Comparison of ENCODE assay signal across 1 cellular context in genomic region chr12:76142305-76142704, GRCh38.
TF ChIP-seq lines count a peak whose summit lies in the region.

No MANE protein-coding gene starts in this region.

TF ChIP-seq in H1, 55 proteins besides CTCF, POLR2A, EP300 and RAD21:
- no peak for TF ChIP-seq KDM1A (IDR thresholded peaks at IDR 0.05; ENCODE audit: borderline replicate concordance, low read length)
- TF ChIP-seq SP1 (IDR thresholded peaks at IDR 0.05; ENCODE audit: low read depth, low read length), result no peak
- TF ChIP-seq HDAC2 (IDR thresholded peaks at IDR 0.05; ENCODE audit: borderline replicate concordance in 1 of 2, low read depth in 2 of 2, low read length in 2 of 2), result no peak
- TF ChIP-seq CHD2 (IDR thresholded peaks at IDR 0.05; ENCODE audit: low read length), result no peak
- no peak for TF ChIP-seq BRCA1 (IDR thresholded peaks at IDR 0.05; ENCODE audit: low read depth, low read length)
- no peak for TF ChIP-seq FOSL1 (IDR thresholded peaks at IDR 0.05; ENCODE audit: insufficient read depth, low read depth, low read length)
- TF ChIP-seq HDAC6 (IDR thresholded peaks at IDR 0.05; ENCODE audit: low read depth, low read length), result no peak
- no peak for TF ChIP-seq TAF7 (optimal IDR thresholded peaks at IDR 0.05; ENCODE audit: borderline replicate concordance, low read depth, low read length)
- no peak for TF ChIP-seq ZNF274 (IDR thresholded peaks at IDR 0.05; ENCODE audit: borderline replicate concordance, extremely low read depth, low read length)
- TF ChIP-seq SUZ12 (IDR thresholded peaks at IDR 0.05; ENCODE audit: low read length), result no peak
- no peak for TF ChIP-seq SIX5 (IDR thresholded peaks at IDR 0.05; ENCODE audit: low read depth, low read length)
- TF ChIP-seq CBX8 (IDR thresholded peaks at IDR 0.05; ENCODE audit: borderline replicate concordance, low read depth, low read length), result no peak
- no peak for TF ChIP-seq POU5F1 (IDR thresholded peaks at IDR 0.05; ENCODE audit: low read depth, low read length)
- TF ChIP-seq RNF2 (IDR thresholded peaks at IDR 0.05; ENCODE audit: borderline replicate concordance, low read depth, low read length, missing control alignments, poor library complexity, severe bottlenecking), result no peak
- no peak for TF ChIP-seq CBX5 (IDR thresholded peaks at IDR 0.05; ENCODE audit: low read depth, low read length)
- no peak for TF ChIP-seq JUN (IDR thresholded peaks at IDR 0.05; ENCODE audit: low read depth, low read length)
- TF ChIP-seq TCF12 (IDR thresholded peaks at IDR 0.05; ENCODE audit: low read depth, low read length), result no peak
